20 cellular contexts compared by ENCODE assay signal in the genomic region with DNA sequence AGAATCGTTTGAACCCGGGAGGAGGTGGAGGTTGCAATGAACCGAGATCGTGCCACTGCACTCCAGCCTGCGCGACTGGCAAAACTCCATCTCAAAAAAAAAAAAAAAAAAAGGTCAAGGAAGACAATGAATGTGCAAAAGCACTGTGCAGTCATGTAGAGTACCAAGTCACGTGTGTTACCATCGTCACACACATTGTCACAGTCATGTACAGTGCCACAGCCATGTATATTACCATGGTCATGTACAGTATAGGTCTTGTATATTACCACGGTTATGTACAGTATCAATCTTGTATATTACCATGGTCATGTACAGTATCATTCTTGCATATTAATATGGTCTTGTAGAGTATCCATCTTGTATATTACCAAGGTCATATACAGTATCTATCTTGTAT. TPM values are rescaled to one million over a fixed set of nuclear protein-coding genes. Genes with fewer than 3 reads are reported as not detected.
DNase-seq lines count a peak whose midpoint lies in the region; ATAC-seq and TF ChIP-seq lines count a peak whose summit lies in the region.
"Had no signal": no experiment of that assay in that cellular context is flagged by ENCODE, and none has a peak within 500 bp of the region (broad histone marks: within the 10 kb centered on the region; RNA-seq: fewer than 3 reads in every experiment).

No MANE protein-coding gene starts in this region.

- H3K4me1 Mint-ChIP-seq in immature natural killer cell = peaks cover 82 to 89% of the 10 kb centered on the region in 2 donors
- H3K4me1 Mint-ChIP-seq: IgD-negative memory B cell had no signal

- peaks cover 4 to 8% (median 6%) of the 10 kb centered on the region in 3 donors for H3K36me3 Mint-ChIP-seq in immature natural killer cell
- H3K36me3 Mint-ChIP-seq: IgD-negative memory B cell had no signal

- DNase-seq in heart right ventricle (no peak), cardiac septum (ENCODE audit: low spot score) (no peak), SK-N-SH (no peak), immature natural killer cell (no peak), vagina (ENCODE audit: extremely low spot score in 2 of 2) (no peak), retina (no peak)
- no peak for DNase-seq in activated CD8-positive, alpha-beta memory T cell treated with anti-CD3 and anti-CD28 coated beads, Interleukin-2, amount 50 U/mL, for 48 hours
- DNase-seq in stimulated activated CD4-positive, alpha-beta T cell treated with anti-CD3 and anti-CD28 coated beads, Interleukin-4, amount 100 ng/mL, for 4 hours = no peak
- DNase-seq: amygdala, NCI-H1930, spleen had no signal

- H3K9ac ChIP-seq in SK-N-SH = no peak overlapping the region

- POLR2A ChIA-PET in SK-N-SH (lab: Yijun Ruan, JAX) = interaction anchor here (1.1 kb wide), 1 partner anchor 9 kb away, joined by 4 read pairs; no protein-coding TSS in a partner anchor

- H3K27me3 ChIP-seq in heart right ventricle (no peaks in the 10 kb centered on the region), SK-N-SH (ENCODE audit: insufficient read depth) (no peaks in the 10 kb centered on the region), vagina (no peaks in the 10 kb centered on the region)
- H3K27me3 ChIP-seq: spleen, tibial artery had no signal

- H3K4me3 ChIP-seq in heart right ventricle (no peak overlapping the region), SK-N-SH (ENCODE audit: low read depth in 2 of 2, low read length in 1 of 2) (no peak overlapping the region), vagina (no peak overlapping the region)
- H3K4me3 ChIP-seq: spleen, tibial artery had no signal

- peaks cover 47 to 71% (median 63%) of the 10 kb centered on the region in 9 donors for H3K4me1 ChIP-seq in heart right ventricle
- peaks cover 33 to 42% of the 10 kb centered on the region in 2 experiments for H3K4me1 ChIP-seq in SK-N-SH (ENCODE audit: control insufficient read depth in 1 of 2, insufficient read depth in 2 of 2, low read depth in 1 of 2, low read length in 1 of 2)
- H3K4me1 ChIP-seq in vagina = peaks cover 62% of the 10 kb centered on the region

- H3K9me2 ChIP-seq in SK-N-SH = no peaks in the 10 kb centered on the region

- intact Hi-C loops in heart right ventricle (cut with DNase I) = loop anchor here in 3 of 10 donors (2.0 to 5.0 kb wide), 3 partner anchors 14 to 173 kb away; a partner anchor contains a TSS
- intact Hi-C loops in cardiac septum (cut with DNase I) = no loop called here
- intact Hi-C loops in vagina (cut with DNase I) = no loop called here

- H3K36me3 ChIP-seq in heart right ventricle (peaks cover 0 to 32% (median 0%) of the 10 kb centered on the region in 9 donors), SK-N-SH (replicated peaks in 1 of 2; ENCODE audit: control insufficient read depth in 1 of 2, insufficient read depth in 2 of 2, low read length in 1 of 2) (no peaks in the 10 kb centered on the region), vagina (peaks cover 0 to 4% of the 10 kb centered on the region in 2 donors)
- H3K36me3 ChIP-seq: WERI-Rb-1 had no signal

- H3K27ac ChIP-seq in heart right ventricle (peak overlapping the region; percentile 53 to 95 (median 78)), SK-N-SH (ENCODE audit: low read depth in 2 of 2, low read length in 1 of 2) (peak overlapping the region; percentile 40 to 78; a peak in 3 of 4 replicates), vagina (peak overlapping the region; percentile 21)
- H3K27ac ChIP-seq: RWPE1, WERI-Rb-1 had no signal

- no peak for TF ChIP-seq EP300 in SK-N-SH (IDR thresholded peaks at IDR 0.05; ENCODE audit: borderline replicate concordance in 1 of 2, low read depth in 1 of 2, low read length in 1 of 2)

- H3K4me3 Mint-ChIP-seq in immature natural killer cell = peak overlapping the region in 4 of 5 donors; percentile 65 to 85 (median 76)
- H3K4me3 Mint-ChIP-seq: IgD-negative memory B cell had no signal

- H3F3A ChIP-seq in SK-N-SH (replicated peaks; ENCODE audit: insufficient read depth) = peaks cover 10% of the 10 kb centered on the region

- no peak overlapping the region for H3K4me2 ChIP-seq in SK-N-SH

- H3K27ac Mint-ChIP-seq in immature natural killer cell = peak overlapping the region; percentile 83 to 95 (median 88)
- H3K27ac Mint-ChIP-seq: IgD-negative memory B cell had no signal

- H3K27me3 Mint-ChIP-seq in immature natural killer cell (ENCODE audit: low read depth in 3 of 3) = peaks cover 2 to 5% (median 4%) of the 10 kb centered on the region in 3 donors
- H3K27me3 Mint-ChIP-seq: activated CD4-positive, alpha-beta memory T cell treated with anti-CD3 and anti-CD28 coated beads for 36 hours; IgD-negative memory B cell had no signal

- 74 to 78% methylated on average over 9 of the region's 9 CpGs for WGBS in heart right ventricle, 2 donors
- WGBS in SK-N-SH (ENCODE audit: low lambda C conversion rate) = 90% methylated on average over 9 of the region's 9 CpGs

- TF ChIP-seq RAD21 in SK-N-SH (IDR thresholded peaks at IDR 0.05; ENCODE audit: low read length) = no peak

- H3K79me2 ChIP-seq in SK-N-SH (ENCODE audit: insufficient read depth) = no peaks in the 10 kb centered on the region

- no peak for ATAC-seq in heart right ventricle

- no peak for TF ChIP-seq CTCF in heart right ventricle (IDR thresholded peaks at IDR 0.05)
- TF ChIP-seq CTCF in SK-N-SH (IDR thresholded peaks at IDR 0.05) = no peak
- no peak for TF ChIP-seq CTCF in vagina (IDR thresholded peaks at IDR 0.05)

- CTCF ChIA-PET in SK-N-SH (lab: Yijun Ruan, JAX) = interaction anchor here (2.5 kb wide), 1 partner anchor 14 kb away, joined by 12 read pairs; no protein-coding TSS in a partner anchor

- H4K20me1 ChIP-seq in SK-N-SH (ENCODE audit: insufficient read depth) = no peaks in the 10 kb centered on the region

- H2AFZ ChIP-seq in SK-N-SH (ENCODE audit: low read depth) = no peak overlapping the region

- TF ChIP-seq POLR2A in vagina (IDR thresholded peaks at IDR 0.05) = no peak

- no peaks in the 10 kb centered on the region for H3K9me3 Mint-ChIP-seq in immature natural killer cell

- H3K9me3 ChIP-seq in heart right ventricle (peaks cover 0 to 9% (median 0%) of the 10 kb centered on the region in 11 donors), SK-N-SH (no peaks in the 10 kb centered on the region), vagina (no peaks in the 10 kb centered on the region)
- H3K9me3 ChIP-seq: tibial artery had no signal

TF ChIP-seq in SK-N-SH, 30 proteins besides CTCF, POLR2A, EP300 and RAD21 (continues in another document):
- no peak for TF ChIP-seq TCF12 (IDR thresholded peaks at IDR 0.05)
- no peak for TF ChIP-seq GATA2 (CRISPR knock-in tag; IDR thresholded peaks at IDR 0.05)
- TF ChIP-seq, protein P1, sequence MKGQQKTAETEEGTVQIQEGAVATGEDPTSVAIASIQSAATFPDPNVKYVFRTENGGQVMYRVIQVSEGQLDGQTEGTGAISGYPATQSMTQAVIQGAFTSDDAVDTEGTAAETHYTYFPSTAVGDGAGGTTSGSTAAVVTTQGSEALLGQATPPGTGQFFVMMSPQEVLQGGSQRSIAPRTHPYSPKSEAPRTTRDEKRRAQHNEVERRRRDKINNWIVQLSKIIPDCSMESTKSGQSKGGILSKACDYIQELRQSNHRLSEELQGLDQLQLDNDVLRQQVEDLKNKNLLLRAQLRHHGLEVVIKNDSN (IDR thresholded peaks at IDR 0.05; ENCODE audit: borderline replicate concordance, low read depth) = no peak
- TF ChIP-seq FOXM1 (IDR thresholded peaks at IDR 0.05; ENCODE audit: low read depth) = no peak
- TF ChIP-seq, protein P2, sequence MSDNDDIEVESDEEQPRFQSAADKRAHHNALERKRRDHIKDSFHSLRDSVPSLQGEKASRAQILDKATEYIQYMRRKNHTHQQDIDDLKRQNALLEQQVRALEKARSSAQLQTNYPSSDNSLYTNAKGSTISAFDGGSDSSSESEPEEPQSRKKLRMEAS (IDR thresholded peaks at IDR 0.05; ENCODE audit: low read depth) = no peak
- TF ChIP-seq CHD2 (IDR thresholded peaks at IDR 0.05; ENCODE audit: low read length, partially characterized antibody) = no peak
- no peak for TF ChIP-seq MXI1 (IDR thresholded peaks at IDR 0.05; ENCODE audit: low read depth, low read length)
- no peak for TF ChIP-seq TEAD4 (IDR thresholded peaks at IDR 0.05; ENCODE audit: borderline replicate concordance, insufficient read depth)
- no peak for TF ChIP-seq RFX5 (IDR thresholded peaks at IDR 0.05; ENCODE audit: low read length)

RNA-seq across cellular contexts. Expression of a gene that starts 13.0 kb away (rescaled TPM):
- total RNA-seq in heart right ventricle (10 to 100 TPM; 50.8 to 88.3 (median 63.7) TPM), cardiac septum (41.8 TPM), vagina (111 TPM)
- polyA plus RNA-seq in heart right ventricle (10 to 100 TPM; 39.9 to 93.5 TPM), SK-N-SH (2012; rRNA removed) (29.6 and 44.8 TPM in 2 replicates), immature natural killer cell (100 to 1,000 TPM in 1 of 3 donors, 10 to 100 TPM in 2; 70.3 to 116 (median 74.3) TPM)
- polyA plus RNA-seq in SK-N-SH (2012; cell fraction: cytosol; rRNA removed) = 17.6 and 26.3 TPM in 2 replicates
- polyA plus RNA-seq in SK-N-SH (2012; cell fraction: nucleus; rRNA removed) = 41.9 and 43.1 TPM in 2 replicates

RNA-seq across cellular contexts. Expression of a gene that starts 38.9 kb away (rescaled TPM):
- total RNA-seq in heart right ventricle = not detected
- not detected for polyA plus RNA-seq in heart right ventricle
- total RNA-seq in cardiac septum = not detected
- 0.32 and 0.59 TPM in 2 replicates for polyA plus RNA-seq in SK-N-SH (2012; rRNA removed)
- 0.21 and 0.23 TPM in 2 replicates for polyA plus RNA-seq in SK-N-SH (2012; cell fraction: cytosol; rRNA removed)
- polyA plus RNA-seq in SK-N-SH (2012; cell fraction: nucleus; rRNA removed) = 2.5 TPM in 2 replicates
- polyA plus RNA-seq in immature natural killer cell = not detected
- total RNA-seq in vagina = not detected
- total RNA-seq: activated CD4-positive, alpha-beta memory T cell treated with anti-CD3 and anti-CD28 coated beads for 36 hours; H1; mammary epithelial cell; posterior vena cava had no signal
- polyA plus RNA-seq: AG04450, IgD-negative memory B cell, mammary epithelial cell had no signal

Comparison
In these comparisons a context has a peak if more than half of its experiments do, and no peak if none do; other contexts are left out.
1. H3K27ac ChIP-seq: peak in every context shown above with its lines; median percentile 78 in heart right ventricle; 59 in SK-N-SH; 21 in vagina.